In the genomic region with DNA sequence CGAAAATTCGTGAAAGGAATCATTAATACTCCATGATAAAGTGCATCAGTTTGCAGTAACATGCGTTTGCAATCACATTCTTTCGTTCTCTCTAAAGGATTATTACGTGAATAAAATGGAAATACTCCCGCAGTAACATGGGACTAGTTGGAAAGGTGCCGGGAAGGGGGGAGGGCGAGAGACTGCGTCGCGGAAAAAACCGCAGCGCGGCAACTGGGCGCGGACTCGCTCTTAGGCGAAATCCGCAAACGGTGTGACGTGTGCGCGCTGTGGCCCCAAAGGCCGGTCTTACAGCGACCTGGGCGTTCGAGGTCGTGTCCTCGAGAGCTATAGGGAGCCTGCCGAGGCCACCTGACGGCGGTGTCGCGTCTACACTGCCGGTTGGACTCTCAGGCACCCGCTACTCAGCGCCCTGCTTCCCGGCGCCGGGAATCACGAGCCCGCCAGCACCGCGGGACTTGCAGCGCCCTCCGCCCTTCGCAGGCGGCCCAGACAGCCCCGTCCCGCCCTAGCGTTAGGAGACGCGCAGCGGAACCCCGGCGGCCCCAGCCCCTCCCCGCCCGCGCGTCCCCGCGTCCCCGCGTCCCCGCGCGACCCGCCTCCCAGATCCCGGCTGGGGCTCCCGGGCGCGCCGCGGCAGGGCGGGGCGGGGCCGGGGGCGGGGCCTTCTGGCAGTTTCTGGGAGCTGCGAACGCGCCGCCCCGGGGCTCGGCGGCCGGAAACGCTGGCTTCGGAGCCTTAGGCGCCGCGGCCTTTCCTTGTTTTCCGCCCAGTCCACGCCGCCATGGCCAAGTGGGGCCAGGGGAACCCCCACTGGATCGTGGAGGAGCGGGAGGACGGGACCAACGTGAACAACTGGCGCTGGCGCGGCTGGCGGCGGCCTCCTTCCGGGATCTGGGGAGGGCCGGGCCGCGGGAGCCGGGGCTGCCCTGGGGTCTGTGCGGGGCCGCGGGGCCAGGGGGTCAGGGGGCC, we compare ENCODE assay signal across 8 cellular contexts. TPM values are rescaled to one million over a fixed set of nuclear protein-coding genes. Genes with fewer than 3 reads are reported as not detected.
DNase-seq lines count a peak whose midpoint lies in the region; ATAC-seq and TF ChIP-seq lines count a peak whose summit lies in the region.

No MANE protein-coding gene starts in this region.

- H3K36me3 ChIP-seq in mucosa of stomach (ENCODE audit: control insufficient read depth, insufficient read depth, low read length), result no peaks in the 10 kb centered on the region

- no peaks in the 10 kb centered on the region for H3K27me3 ChIP-seq in mucosa of stomach (ENCODE audit: control insufficient read depth, insufficient read depth, low read length)

- H3K9me3 ChIP-seq in mucosa of stomach (ENCODE audit: control insufficient read depth, low read length), result no peaks in the 10 kb centered on the region

- peak; percentile 67 for ATAC-seq in GM21717 (IDR thresholded peaks at IDR 0.05; ENCODE audit: unreplicated experiment)

- H3K9ac ChIP-seq in mucosa of stomach (ENCODE audit: low read length), result peak overlapping the region; percentile 97

- H3K4me3 ChIP-seq in Jurkat, Clone E6-1 (ENCODE audit: low read length), result peak overlapping the region; percentile 67
- peak overlapping the region; percentile 75 for H3K4me3 ChIP-seq in mucosa of stomach (ENCODE audit: low read length)

- peaks cover 39% of the 10 kb centered on the region for H3K4me1 ChIP-seq in mucosa of stomach (ENCODE audit: control insufficient read depth, insufficient read depth, low read length)

- DNase-seq in DMS79 (lab: John Stamatoyannopoulos, UW) (peak; percentile 79), OCI-M2 (lab: John Stamatoyannopoulos, UW; ENCODE audit: unreplicated experiment) (peak; percentile 41), erythroblast (lab: John Stamatoyannopoulos, UW) (peak; percentile 92 to 95)
- DNase-seq in Jurkat, Clone E6-1 (ENCODE audit: low read depth, low spot score), result peak; percentile 76
- DNase-seq in activated T-cell treated with anti-CD3 and anti-CD28 coated beads, Interleukin-2, amount 50 U/mL, for 1 hour, result peak; percentile 96
- DNase-seq in stimulated activated CD8-positive, alpha-beta memory T cell treated with anti-CD3 and anti-CD28 coated beads, Interleukin-4, amount 100 ng/mL, for 48 hours, result peak; percentile 95

- TF ChIP-seq POLR2A in erythroblast (IDR thresholded peaks at IDR 0.05; ENCODE audit: low read length), result peak; percentile 90

RNA-seq across cellular contexts. Expression of a gene that starts 15.1 kb away (rescaled TPM):
- polyA plus RNA-seq in Jurkat, Clone E6-1 (2012; ENCODE audit: insufficient read depth, insufficient read length), result not detected

Comparison
In these comparisons a context has a peak if more than half of its experiments do, and no peak if none do; other contexts are left out.
1. Peak in every context shown above with its lines: DNase-seq, ATAC-seq and H3K4me3 ChIP-seq.
2. DNase-seq: peak in every context shown above with its lines; median percentile 96 in activated T-cell treated with anti-CD3 and anti-CD28 coated beads, Interleukin-2, amount 50 U/mL, for 1 hour; 95 in stimulated activated CD8-positive, alpha-beta memory T cell treated with anti-CD3 and anti-CD28 coated beads, Interleukin-4, amount 100 ng/mL, for 48 hours; 94 in erythroblast; 79 in DMS79; 76 in Jurkat, Clone E6-1; 41 in OCI-M2.